28 cellular contexts compared by ENCODE assay signal in the genomic region with DNA sequence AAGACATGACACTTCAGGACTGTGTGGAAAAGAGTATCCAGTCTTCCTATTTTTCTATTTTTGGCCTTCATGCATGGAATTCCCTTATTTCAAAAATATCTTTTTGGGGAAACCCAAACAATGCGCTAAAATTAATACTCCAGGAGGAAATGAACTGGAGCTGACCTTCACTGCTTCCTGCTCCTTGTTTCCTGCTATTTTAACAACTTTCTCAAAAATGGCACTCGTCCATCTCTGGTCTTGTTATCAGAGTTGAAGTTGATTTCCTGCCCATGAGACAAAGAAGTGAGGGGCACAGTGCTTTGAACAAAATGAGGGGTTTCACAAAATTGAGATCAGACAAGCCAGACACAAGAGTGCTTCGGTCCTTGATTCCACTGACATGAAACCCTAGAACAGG.
"Had no signal": no experiment of that assay in that cellular context is flagged by ENCODE, and none has a peak within 500 bp of the region (broad histone marks: within the 10 kb centered on the region; RNA-seq: fewer than 3 reads in every experiment).

No MANE protein-coding gene starts in this region.

- H3K4me1 Mint-ChIP-seq: naive B cell; neural crest cell; stimulated activated naive B cell treated with anti-CD40 and anti-IgM and Interleukin-4, amounts not matched to agents 10 μg/mL and 1 μg/mL and 100 μg/mL, for 72 hours had no signal

- H3K4me1 ChIP-seq: left lung, pancreas, prostate gland had no signal

- H3K4me3 Mint-ChIP-seq: activated naive CD4-positive, alpha-beta T cell treated with anti-CD3 and anti-CD28 coated beads for 36 hours; mesothelial cell of epicardium; naive B cell; neural crest cell; stimulated activated naive B cell treated with anti-CD40 and anti-IgM and Interleukin-4, amounts not matched to agents 10 μg/mL and 1 μg/mL and 100 μg/mL, for 72 hours had no signal

- H3K9me3 ChIP-seq: gastroesophageal sphincter, left lung, pancreas, prostate gland, stomach, thyroid gland, upper lobe of left lung had no signal

- ATAC-seq: gastroesophageal sphincter; left lung; pancreas; stimulated activated naive B cell treated with anti-CD40 and anti-IgM and Interleukin-4, amounts not matched to agents 10 μg/mL and 1 μg/mL and 100 μg/mL, for 72 hours had no signal

- H3K27ac Mint-ChIP-seq: activated naive CD4-positive, alpha-beta T cell treated with anti-CD3 and anti-CD28 coated beads for 36 hours; mesothelial cell of epicardium; naive B cell; stimulated activated naive B cell treated with anti-CD40 and anti-IgM and Interleukin-4, amounts not matched to agents 10 μg/mL and 1 μg/mL and 100 μg/mL, for 72 hours had no signal

- H3K4me3 ChIP-seq: gastroesophageal sphincter, left lung, pancreas, prostate gland, smooth muscle cell, stomach, thyroid gland, upper lobe of left lung had no signal

- H3K27me3 ChIP-seq: brain microvascular endothelial cell, gastroesophageal sphincter, left lung, stomach, thyroid gland, upper lobe of left lung had no signal

- H3K27ac ChIP-seq: brain microvascular endothelial cell, gastroesophageal sphincter, left lung, pancreas, prostate gland, stomach, thyroid gland, upper lobe of left lung had no signal

- H3K36me3 ChIP-seq: brain microvascular endothelial cell, gastroesophageal sphincter, left lung, pancreas, prostate gland, stomach, thyroid gland, upper lobe of left lung had no signal

- H3K36me3 Mint-ChIP-seq: mesothelial cell of epicardium; naive B cell; stimulated activated naive B cell treated with anti-CD40 and anti-IgM and Interleukin-4, amounts not matched to agents 10 μg/mL and 1 μg/mL and 100 μg/mL, for 72 hours had no signal

- DNase-seq: activated CD4-positive, alpha-beta T cell treated with anti-CD3 and anti-CD28 coated beads for 4 hours; activated CD4-positive, alpha-beta T cell treated with anti-CD3 and anti-CD28 coated beads, Interleukin-2, amount 50 U/mL, for 48 hours; activated CD4-positive, CD25-positive, alpha-beta regulatory T cell; activated CD8-positive, alpha-beta memory T cell treated with anti-CD3 and anti-CD28 coated beads for 24 hours; activated effector memory CD4-positive, alpha-beta T cell treated with Interleukin-2 at 50 U/mL for 16 hours; activated naive CD4-positive, alpha-beta T cell treated with anti-CD3 and anti-CD28 coated beads for 36 hours; amniotic stem cell; brain microvascular endothelial cell; caudate nucleus; cortex of kidney; effector CD4-positive, alpha-beta T cell; head of caudate nucleus; hypothalamus; left lung; naive B cell; nucleus accumbens; pancreas; stimulated activated CD4-positive, alpha-beta T cell treated with anti-CD3 and anti-CD28 coated beads, Interleukin-1b, Interleukin-23, amount 100 ng/mL, for 48 hours; stimulated activated naive B cell treated with anti-CD40 and anti-IgM and Interleukin-4, amounts not matched to agents 10 μg/mL and 1 μg/mL and 100 μg/mL, for 72 hours; stomach; T-helper 2 cell; thyroid gland; upper lobe of left lung had no signal

- H3K4me2 ChIP-seq: smooth muscle cell had no signal

- H3K9me3 Mint-ChIP-seq: activated naive CD4-positive, alpha-beta T cell treated with anti-CD3 and anti-CD28 coated beads for 36 hours; stimulated activated naive B cell treated with anti-CD40 and anti-IgM and Interleukin-4, amounts not matched to agents 10 μg/mL and 1 μg/mL and 100 μg/mL, for 72 hours had no signal
